8 cellular contexts compared by ENCODE assay signal in the genomic region with DNA sequence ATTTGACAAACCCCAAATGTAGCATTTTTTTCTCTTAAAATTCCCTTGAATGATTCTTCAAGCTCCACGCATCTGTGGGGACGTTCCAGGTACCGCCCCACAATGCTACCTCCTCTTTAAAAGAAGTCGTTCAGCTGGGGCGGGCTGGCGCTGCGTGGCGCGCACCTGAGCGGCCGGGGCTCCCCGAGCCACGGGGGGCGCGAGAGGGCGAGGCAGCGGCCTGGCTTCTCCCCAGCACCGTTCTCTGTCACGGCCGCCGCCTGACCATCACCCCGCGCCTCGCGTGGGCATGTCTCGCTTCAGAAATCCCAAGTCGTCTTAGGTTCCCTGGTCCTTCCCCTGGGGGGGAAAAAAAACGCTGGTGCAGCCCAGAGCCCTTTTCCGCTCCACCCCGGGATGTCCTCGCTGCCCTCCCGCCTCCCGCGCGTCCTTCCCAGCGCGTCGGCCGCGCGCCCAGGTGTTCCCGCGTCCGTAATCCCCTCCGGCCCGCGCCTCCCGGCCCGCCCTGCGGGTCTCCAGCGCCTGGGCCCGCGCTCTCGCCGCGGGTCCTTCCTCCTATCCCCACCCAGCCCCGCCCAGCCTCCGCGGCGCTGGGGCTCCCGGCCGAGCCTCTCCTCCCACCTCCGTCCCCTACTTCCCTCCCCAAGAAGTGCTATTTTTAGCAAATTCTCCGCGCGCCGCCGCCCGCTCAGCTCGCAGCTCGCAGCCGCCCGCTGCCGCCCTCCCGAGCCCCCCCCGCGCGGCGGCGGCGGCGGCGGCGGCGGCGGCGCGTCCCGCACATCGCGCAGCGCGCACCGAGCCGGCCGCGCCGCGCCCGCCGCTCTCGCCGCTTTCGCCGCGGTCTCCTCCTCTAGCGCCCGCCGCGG. TPM values are rescaled to one million over a fixed set of nuclear protein-coding genes. Genes with fewer than 3 reads are reported as not detected.
A peak's percentile ranks its signal among the peaks of the same experiment; 100 is the strongest.
DNase-seq lines count a peak whose midpoint lies in the region; ATAC-seq and TF ChIP-seq lines count a peak whose summit lies in the region.

No MANE protein-coding gene starts in this region.

- peak overlapping the region; percentile 89 for H3K4me2 ChIP-seq in HCT116 (ENCODE audit: low read length)
- peak overlapping the region; percentile 88 for H3K4me2 ChIP-seq in SK-N-SH

- H3K27me3 ChIP-seq in Caco-2 (replicated peaks; ENCODE audit: control insufficient read depth, insufficient read depth, low read length) (peaks cover 6% of the 10 kb centered on the region; the same call in 1 of the 2 replicates), HCT116 (ENCODE audit: insufficient read depth, low read length) (no peaks in the 10 kb centered on the region), SK-N-SH (ENCODE audit: insufficient read depth) (peaks cover 41% of the 10 kb centered on the region), esophagus muscularis mucosa (no peaks in the 10 kb centered on the region), muscle layer of duodenum (ENCODE audit: low read depth, low read length) (peaks cover 4% of the 10 kb centered on the region), aorta (ENCODE audit: control insufficient read depth in 1 of 2, insufficient read depth in 2 of 2, low read length in 1 of 2) (no peaks in the 10 kb centered on the region)

- no peaks in the 10 kb centered on the region for H3K79me2 ChIP-seq in HCT116 (ENCODE audit: insufficient read depth, low read length)
- no peaks in the 10 kb centered on the region for H3K79me2 ChIP-seq in SK-N-SH (ENCODE audit: insufficient read depth)

- no peak for TF ChIP-seq RAD21 in HCT116 (IDR thresholded peaks at IDR 0.05; ENCODE audit: low read depth)
- TF ChIP-seq RAD21 in SK-N-SH (IDR thresholded peaks at IDR 0.05; ENCODE audit: low read length): no peak

- no peaks in the 10 kb centered on the region for H3K9me3 Mint-ChIP-seq in Caco-2 (ENCODE audit: unreplicated experiment)

- H3K9ac ChIP-seq in HCT116 (ENCODE audit: low read length): peak overlapping the region; percentile 37
- H3K9ac ChIP-seq in SK-N-SH: no peak overlapping the region

- H3K9me3 ChIP-seq in Caco-2 (peaks cover 9% of the 10 kb centered on the region; the same call in 1 of the 2 replicates), HCT116 (ENCODE audit: control insufficient read depth in 1 of 2, insufficient read depth in 1 of 2, low read depth in 1 of 2, low read length in 2 of 2) (no peaks in the 10 kb centered on the region), SK-N-SH (no peaks in the 10 kb centered on the region), esophagus muscularis mucosa (peaks cover 0 to 11% (median 2%) of the 10 kb centered on the region in 4 donors), muscle layer of duodenum (ENCODE audit: control insufficient read depth in 1 of 2, low read length in 2 of 2) (peaks cover 0 to 8% of the 10 kb centered on the region in 2 donors), aorta (ENCODE audit: control insufficient read depth, low read length) (peaks cover 6% of the 10 kb centered on the region)

- H2AFZ ChIP-seq in HCT116 (ENCODE audit: low read depth, low read length, poor library complexity, severe bottlenecking): peak overlapping the region; percentile 79
- peak overlapping the region; percentile 93 for H2AFZ ChIP-seq in SK-N-SH (ENCODE audit: low read depth)

- no peaks in the 10 kb centered on the region for H3K36me3 Mint-ChIP-seq in Caco-2 (ENCODE audit: insufficient read depth, unreplicated experiment)

- DNase-seq in Caco-2 (peak in 1 of 2 experiments; percentile 35), HCT116 (ENCODE audit: low read depth, low spot score) (no peak), SK-N-SH (peak; percentile 59), esophagus muscularis mucosa (ENCODE audit: extremely low spot score) (no peak), aorta (peak; percentile 66 to 89)

- TF ChIP-seq POLR2A in HCT116 (IDR thresholded peaks at IDR 0.05; ENCODE audit: borderline replicate concordance, extremely low read depth, insufficient read depth, insufficient read length): no peak
- TF ChIP-seq POLR2A in esophagus muscularis mucosa (IDR thresholded peaks at IDR 0.05; ENCODE audit: low read depth): no peak

- ATAC-seq in HCT116 (peak; percentile 82), aorta (ENCODE audit: low FRiP score) (peak; percentile 61), GM21825 (IDR thresholded peaks at IDR 0.05; ENCODE audit: unreplicated experiment) (no peak), HG03520 (IDR thresholded peaks at IDR 0.05; ENCODE audit: unreplicated experiment) (no peak)

- H3K4me1 ChIP-seq in Caco-2 (no peaks in the 10 kb centered on the region), HCT116 (ENCODE audit: control insufficient read depth in 1 of 2, insufficient read depth in 2 of 2, low read length in 2 of 2) (peaks cover 5 to 16% of the 10 kb centered on the region in 2 experiments; a peak in 3 of 4 replicates), SK-N-SH (ENCODE audit: control insufficient read depth in 1 of 2, insufficient read depth in 2 of 2, low read depth in 1 of 2, low read length in 1 of 2) (peaks cover 0 to 10% of the 10 kb centered on the region in 2 experiments; a peak in 2 of 4 replicates), esophagus muscularis mucosa (peaks cover 6 to 41% (median 34%) of the 10 kb centered on the region in 4 donors), muscle layer of duodenum (ENCODE audit: control insufficient read depth in 1 of 2, insufficient read depth in 2 of 2, low read length in 2 of 2) (peaks cover 6% of the 10 kb centered on the region in 2 donors), aorta (ENCODE audit: control insufficient read depth in 1 of 2, insufficient read depth in 2 of 2, low read length in 2 of 2) (no peaks in the 10 kb centered on the region)

- H4K20me1 ChIP-seq in HCT116 (ENCODE audit: insufficient read depth): no peaks in the 10 kb centered on the region
- no peaks in the 10 kb centered on the region for H4K20me1 ChIP-seq in SK-N-SH (ENCODE audit: insufficient read depth)

- peak in 1 of 2 experiments; percentile 19 for TF ChIP-seq CTCF in Caco-2 (IDR thresholded peaks at IDR 0.05; ENCODE audit: insufficient read depth in 1 of 2, low read depth in 1 of 2, low read length in 1 of 2, severe bottlenecking in 1 of 2, unreplicated experiment in 1 of 2)
- TF ChIP-seq CTCF in HCT116 (IDR thresholded peaks at IDR 0.05 in 2 of 3, conservative IDR thresholded peaks at IDR 0.05 in 1 of 3; ENCODE audit: borderline replicate concordance in 1 of 3, insufficient read depth in 1 of 3, low read depth in 2 of 3, low read length in 2 of 3): peak in 2 of 3 experiments; percentile 23 to 24; a peak in 2 of 6 replicates
- no peak for TF ChIP-seq CTCF in SK-N-SH (IDR thresholded peaks at IDR 0.05)
- TF ChIP-seq CTCF in esophagus muscularis mucosa (IDR thresholded peaks at IDR 0.05): peak; percentile 10 to 48 (median 24)

- CTCF ChIA-PET in Caco-2 (lab: Charles Lee) (no interaction called here), HCT116 (lab: Charles Lee) (interaction anchor here (1.7 kb wide), 1 partner anchor 316 kb away, joined by 4 read pairs; no protein-coding TSS in a partner anchor), SK-N-SH (lab: Yijun Ruan, JAX) (interaction anchor here (1.3 to 1.7 kb wide), 2 partner anchors 236 to 316 kb away, joined by 5 to 7 read pairs; no protein-coding TSS in a partner anchor)

- peaks cover 19% of the 10 kb centered on the region for H3K27me3 Mint-ChIP-seq in Caco-2 (ENCODE audit: insufficient read depth, unreplicated experiment)

- no peaks in the 10 kb centered on the region for H3K36me3 ChIP-seq in Caco-2 (ENCODE audit: control insufficient read depth, insufficient read depth, low read length)
- no peaks in the 10 kb centered on the region for H3K36me3 ChIP-seq in HCT116 (ENCODE audit: control insufficient read depth in 1 of 2, insufficient read depth in 2 of 2, low read length in 2 of 2)
- no peaks in the 10 kb centered on the region for H3K36me3 ChIP-seq in SK-N-SH (replicated peaks in 1 of 2; ENCODE audit: control insufficient read depth in 1 of 2, insufficient read depth in 2 of 2, low read length in 1 of 2)
- no peaks in the 10 kb centered on the region for H3K36me3 ChIP-seq in esophagus muscularis mucosa
- no peaks in the 10 kb centered on the region for H3K36me3 ChIP-seq in muscle layer of duodenum (ENCODE audit: control insufficient read depth in 1 of 2, insufficient read depth in 2 of 2, low read length in 2 of 2)
- no peaks in the 10 kb centered on the region for H3K36me3 ChIP-seq in aorta (ENCODE audit: control insufficient read depth in 1 of 2, insufficient read depth in 2 of 2, low read length in 1 of 2)

- intact Hi-C loops in Caco-2 (cut with micrococcal nuclease; ENCODE audit: unreplicated experiment) (no loop called here), HCT116 (cut with micrococcal nuclease) (no loop called here), esophagus muscularis mucosa (cut with DNase I) (loop anchor here (5.0 to 10.0 kb wide), 2 partner anchors 138 to 261 kb away; no protein-coding TSS in a partner anchor), aorta (cut with DNase I) (loop anchor here (5.0 to 10.0 kb wide), 4 partner anchors 108 to 248 kb away; no protein-coding TSS in a partner anchor)

- POLR2A ChIA-PET in Caco-2 (lab: Charles Lee) (no interaction called here), HCT116 (lab: Charles Lee) (no interaction called here), SK-N-SH (lab: Yijun Ruan, JAX) (no interaction called here)

- RAD21 ChIA-PET in HCT116 (lab: Charles Lee; ENCODE audit: low non-redundant PET in 1 of 2, low total read pairs in 2 of 2, uncharacterized antibody in 2 of 2, unreplicated experiment in 2 of 2): no interaction called here

- 3% methylated on average over 63 of the region's 110 CpGs for WGBS in SK-N-SH (ENCODE audit: low lambda C conversion rate)
- WGBS in esophagus muscularis mucosa: 1% methylated on average over 32 of the region's 110 CpGs
- 0 to 1% methylated on average over 55 to 110 of the region's 110 CpGs for WGBS in aorta, 2 donors

- BruUV-seq in Caco-2 (replicated peaks; lab: Mats Ljungman, UMichigan): no TSS peak
- BruUV-seq in HCT116 (replicated peaks; lab: Mats Ljungman, UMichigan): no TSS peak

- H3K4me3 ChIP-seq in Caco-2 (ENCODE audit: low read depth, low read length) (peak overlapping the region; percentile 50), HCT116 (replicated peaks in 1 of 2; ENCODE audit: low read depth in 1 of 2, low read length in 2 of 2) (peak overlapping the region; percentile 55 to 65), SK-N-SH (ENCODE audit: low read depth in 2 of 2, low read length in 1 of 2) (peak overlapping the region; percentile 51 to 67), esophagus muscularis mucosa (peak overlapping the region; percentile 85 to 94 (median 93)), muscle layer of duodenum (ENCODE audit: low read depth in 1 of 2, low read length in 2 of 2) (peak overlapping the region; percentile 63 to 70), aorta (ENCODE audit: low read length in 2 of 2) (peak overlapping the region; percentile 79 to 81)

- H3K9me2 ChIP-seq in HCT116 (ENCODE audit: insufficient read depth) (no peaks in the 10 kb centered on the region), SK-N-SH (no peaks in the 10 kb centered on the region; the same call in 1 of the 2 replicates)

- H3K4me3 Mint-ChIP-seq in Caco-2 (ENCODE audit: unreplicated experiment): peak overlapping the region; percentile 81

- no peak overlapping the region; the same call in 1 of the 2 replicates for H3K27ac ChIP-seq in HCT116 (ENCODE audit: low read depth, low read length)
- no peak overlapping the region for H3K27ac ChIP-seq in SK-N-SH (ENCODE audit: low read depth in 2 of 2, low read length in 1 of 2)
- H3K27ac ChIP-seq in esophagus muscularis mucosa (replicated peaks in 1 of 4): peak overlapping the region; percentile 84 to 91 (median 88)
- no peak overlapping the region for H3K27ac ChIP-seq in muscle layer of duodenum (ENCODE audit: low read length)
- no peak overlapping the region for H3K27ac ChIP-seq in aorta (ENCODE audit: low read depth in 1 of 2, low read length in 2 of 2)

- TF ChIP-seq EP300 in SK-N-SH (IDR thresholded peaks at IDR 0.05; ENCODE audit: borderline replicate concordance in 1 of 2, low read depth in 1 of 2, low read length in 1 of 2) (no peak), esophagus muscularis mucosa (IDR thresholded peaks at IDR 0.05) (no peak)

- H3K27ac Mint-ChIP-seq in Caco-2 (ENCODE audit: unreplicated experiment): no peak overlapping the region

- H3K4me1 Mint-ChIP-seq in Caco-2 (ENCODE audit: low read depth, unreplicated experiment): no peaks in the 10 kb centered on the region

- peaks cover 5% of the 10 kb centered on the region for H3F3A ChIP-seq in SK-N-SH (replicated peaks; ENCODE audit: insufficient read depth)

RNA-seq across cellular contexts. Expression of a gene that starts 58.8 kb away (rescaled TPM):
- total RNA-seq in Caco-2 (2022): not detected in 2 replicates
- not detected for total RNA-seq in HCT116 (2021; ENCODE audit: unreplicated experiment)
- polyA plus RNA-seq in HCT116 (2012): not detected in 2 replicates
- not detected in 2 replicates for polyA plus RNA-seq in SK-N-SH (2012; rRNA removed)
- polyA plus RNA-seq in SK-N-SH (2012; cell fraction: cytosol; rRNA removed): not detected in 2 replicates
- not detected in 2 replicates for polyA plus RNA-seq in SK-N-SH (2012; cell fraction: nucleus; rRNA removed)
- total RNA-seq in esophagus muscularis mucosa: not detected
- not detected for total RNA-seq in aorta
- polyA plus RNA-seq in aorta: not detected

Comparison
In these comparisons a context has a peak if more than half of its experiments do, and no peak if none do; other contexts are left out.
1. DNase-seq: peak in SK-N-SH (single experiment) and aorta (2 of 2); none in HCT116 (single experiment) and esophagus muscularis mucosa (single experiment).
2. ATAC-seq: peak in HCT116 (single experiment) and aorta (single experiment); none in GM21825 (single experiment) and HG03520 (single experiment).
3. H3K27ac ChIP-seq: peak in esophagus muscularis mucosa (4 of 4); none in HCT116 (single experiment), SK-N-SH (0 of 2), muscle layer of duodenum (single experiment) and aorta (0 of 2).
4. intact Hi-C loops: an anchor here in esophagus muscularis mucosa (5.0 to 10.0 kb wide) and aorta (5.0 to 10.0 kb wide); none called in Caco-2 and HCT116.
5. Peak in every context shown above with its lines, with median percentiles within 50 percentile points of each other: H3K4me3 ChIP-seq.